ENCODE assay signal across 1 cellular context in the genomic region with DNA sequence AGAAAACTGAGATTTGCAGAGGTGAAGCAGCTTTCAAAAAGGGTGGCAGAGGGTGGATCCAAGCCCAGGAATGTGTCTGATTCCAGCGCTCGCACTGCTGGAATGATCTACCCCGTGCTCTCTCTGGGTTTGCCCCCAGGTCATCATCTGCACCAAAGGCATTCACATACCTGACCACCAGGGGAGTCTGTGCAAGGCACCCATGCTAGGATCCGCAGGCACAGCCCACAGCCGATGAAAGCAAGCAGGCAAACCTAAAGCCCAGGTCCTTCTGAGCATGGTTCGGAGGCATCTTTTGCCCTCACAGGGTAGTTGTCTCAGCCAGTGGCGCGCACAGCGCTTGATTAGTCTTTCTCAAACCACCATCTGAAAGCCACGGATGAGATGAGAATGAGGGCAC.
TF ChIP-seq lines count a peak whose summit lies in the region.

No MANE protein-coding gene starts in this region.

TF ChIP-seq in SK-N-SH treated with all-trans-retinoic acid at 6 μM for 48 hours, 23 proteins besides CTCF, POLR2A, EP300 and RAD21 (continued from another document):
- TF ChIP-seq, protein P1, sequence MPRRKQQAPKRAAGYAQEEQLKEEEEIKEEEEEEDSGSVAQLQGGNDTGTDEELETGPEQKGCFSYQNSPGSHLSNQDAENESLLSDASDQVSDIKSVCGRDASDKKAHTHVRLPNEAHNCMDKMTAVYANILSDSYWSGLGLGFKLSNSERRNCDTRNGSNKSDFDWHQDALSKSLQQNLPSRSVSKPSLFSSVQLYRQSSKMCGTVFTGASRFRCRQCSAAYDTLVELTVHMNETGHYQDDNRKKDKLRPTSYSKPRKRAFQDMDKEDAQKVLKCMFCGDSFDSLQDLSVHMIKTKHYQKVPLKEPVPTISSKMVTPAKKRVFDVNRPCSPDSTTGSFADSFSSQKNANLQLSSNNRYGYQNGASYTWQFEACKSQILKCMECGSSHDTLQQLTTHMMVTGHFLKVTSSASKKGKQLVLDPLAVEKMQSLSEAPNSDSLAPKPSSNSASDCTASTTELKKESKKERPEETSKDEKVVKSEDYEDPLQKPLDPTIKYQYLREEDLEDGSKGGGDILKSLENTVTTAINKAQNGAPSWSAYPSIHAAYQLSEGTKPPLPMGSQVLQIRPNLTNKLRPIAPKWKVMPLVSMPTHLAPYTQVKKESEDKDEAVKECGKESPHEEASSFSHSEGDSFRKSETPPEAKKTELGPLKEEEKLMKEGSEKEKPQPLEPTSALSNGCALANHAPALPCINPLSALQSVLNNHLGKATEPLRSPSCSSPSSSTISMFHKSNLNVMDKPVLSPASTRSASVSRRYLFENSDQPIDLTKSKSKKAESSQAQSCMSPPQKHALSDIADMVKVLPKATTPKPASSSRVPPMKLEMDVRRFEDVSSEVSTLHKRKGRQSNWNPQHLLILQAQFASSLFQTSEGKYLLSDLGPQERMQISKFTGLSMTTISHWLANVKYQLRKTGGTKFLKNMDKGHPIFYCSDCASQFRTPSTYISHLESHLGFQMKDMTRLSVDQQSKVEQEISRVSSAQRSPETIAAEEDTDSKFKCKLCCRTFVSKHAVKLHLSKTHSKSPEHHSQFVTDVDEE (CRISPR knock-in tag; IDR thresholded peaks at IDR 0.05): no peak
- TF ChIP-seq BACH2 (CRISPR knock-in tag; IDR thresholded peaks at IDR 0.05; ENCODE audit: borderline replicate concordance): no peak
